ENCODE assay signal across 26 cellular contexts in genomic region chr5:57592236-57592635, GRCh38.
"Had no signal": no experiment of that assay in that cellular context is flagged by ENCODE, and none has a peak within 500 bp of the region (broad histone marks: within the 10 kb centered on the region; RNA-seq: fewer than 3 reads in every experiment).

No MANE protein-coding gene starts in this region.

- H3K27ac ChIP-seq: adrenal gland, left ventricle myocardium inferior, spleen, suprapubic skin, tibial artery, upper lobe of right lung, WERI-Rb-1 had no signal

- FAIRE-seq: endothelial cell of umbilical vein, frontal cortex, islet of Langerhans had no signal

- H3K4me3 Mint-ChIP-seq: activated naive CD8-positive, alpha-beta T cell; brain; nephron; T-helper 2 cell treated with Interferon-gamma antibody and Interleukin-4, amounts not matched to agents 5 μg/mL and 100 μg/mL, for 36 hours had no signal

- H3K36me3 ChIP-seq: adrenal gland, left ventricle myocardium inferior, spleen, suprapubic skin, tibial artery, upper lobe of right lung, WERI-Rb-1 had no signal

- H3K4me1 ChIP-seq: adrenal gland, spleen, suprapubic skin, tibial artery, upper lobe of right lung had no signal

- H3K36me3 Mint-ChIP-seq: activated naive CD8-positive, alpha-beta T cell; brain had no signal

- ATAC-seq: activated CD4-positive, CD25-positive, alpha-beta regulatory T cell treated with anti-CD3 and anti-CD28 coated beads, Interleukin-2, amount 50 U/mL, for 24 hours; esophagus mucosa; right cardiac atrium; upper lobe of right lung had no signal

- H3K9me3 ChIP-seq: adrenal gland, left ventricle myocardium inferior, spleen, suprapubic skin, tibial artery, upper lobe of right lung had no signal

- H3K27me3 ChIP-seq: adrenal gland, spleen, suprapubic skin, tibial artery, upper lobe of right lung had no signal

- H3K9me3 Mint-ChIP-seq: nephron; T-helper 2 cell treated with Interferon-gamma antibody and Interleukin-4, amounts not matched to agents 5 μg/mL and 100 μg/mL, for 36 hours had no signal

- H3K27ac Mint-ChIP-seq: activated naive CD8-positive, alpha-beta T cell; brain; nephron; T-helper 2 cell treated with Interferon-gamma antibody and Interleukin-4, amounts not matched to agents 5 μg/mL and 100 μg/mL, for 36 hours had no signal

- H3K4me3 ChIP-seq: adrenal gland, left ventricle myocardium inferior, spleen, suprapubic skin, tibial artery, upper lobe of right lung had no signal

- DNase-seq: activated CD4-positive, alpha-beta T cell treated with anti-CD3 and anti-CD28 coated beads for 48 hours; activated CD4-positive, alpha-beta T cell treated with anti-CD3 and anti-CD28 coated beads, Interleukin-2, amount 50 U/mL, for 48 hours; activated CD8-positive, alpha-beta memory T cell treated with anti-CD3 and anti-CD28 coated beads for 24 hours; activated effector memory CD4-positive, alpha-beta T cell treated with Interleukin-2 at 50 U/mL for 16 hours; activated naive CD4-positive, alpha-beta T cell treated with Interleukin-2 at 50 U/mL for 16 hours; adrenal gland; aorta; cortex of kidney; left ventricle myocardium inferior; posterior cingulate gyrus; right cardiac atrium; spleen; stimulated activated naive CD4-positive, alpha-beta T cell; tibial artery; upper lobe of right lung had no signal
